Comparison of ENCODE assay signal across 8 cellular contexts in genomic region chr6:33761922-33762629, GRCh38. TPM values are rescaled to one million over a fixed set of nuclear protein-coding genes. Genes with fewer than 3 reads are reported as not detected.
DNase-seq lines count a peak whose midpoint lies in the region; ATAC-seq and TF ChIP-seq lines count a peak whose summit lies in the region.

No MANE protein-coding gene starts in this region.

- H3K27ac ChIP-seq in AG04450 (ENCODE audit: low read depth, low read length) (no peak overlapping the region), ovary (no peak overlapping the region)

- no peak overlapping the region for H3K4me3 ChIP-seq in AG04450 (ENCODE audit: low read depth, low read length)
- no peak overlapping the region for H3K4me3 ChIP-seq in GM12875 (ENCODE audit: low read depth, low read length)
- H3K4me3 ChIP-seq in foreskin fibroblast (ENCODE audit: low read depth in 1 of 2, low read length in 2 of 2), result no peak overlapping the region
- H3K4me3 ChIP-seq in ovary, result no peak overlapping the region

- TF ChIP-seq EP300 in ovary (IDR thresholded peaks at IDR 0.05), result no peak

- CTCF ChIA-PET in AG04450 (lab: Charles Lee), result interaction anchor here (0.9 to 5.6 kb wide), 11 partner anchors 8 to 266 kb away, joined by 3 to 62 read pairs (median 5); partner anchors contain the start of gene UQCC2

- H3K9me3 ChIP-seq in AG04450 (ENCODE audit: control insufficient read depth, insufficient read depth, low read length) (peaks cover 7% of the 10 kb centered on the region), ovary (no peaks in the 10 kb centered on the region)

- H3K27me3 ChIP-seq in AG04450 (ENCODE audit: control insufficient read depth, insufficient read depth, low read length), result peaks cover 7% of the 10 kb centered on the region
- no peaks in the 10 kb centered on the region for H3K27me3 ChIP-seq in ovary

- H3K36me3 ChIP-seq in ovary, result no peaks in the 10 kb centered on the region

- TF ChIP-seq POLR2A in ovary (IDR thresholded peaks at IDR 0.05), result no peak

- POLR2A ChIA-PET in AG04450 (lab: Yijun Ruan, JAX), result interaction anchor here (0.8 kb wide), 1 partner anchor 26 kb away, joined by 3 read pairs; no protein-coding TSS in a partner anchor

- DNase-seq in AG04450 (ENCODE audit: low read depth, low spot score) (no peak), NCI-H69 (lab: John Stamatoyannopoulos, UW) (peak; percentile 70), foreskin fibroblast (peak; percentile 46 to 84), ovary (peak in 3 of 5 donors; percentile 27 to 57 (median 51)), iPS-NIHi11 (ENCODE audit: low spot score) (no peak)
- DNase-seq in activated CD8-positive, alpha-beta memory T cell treated with anti-CD3 and anti-CD28 coated beads, Interleukin-2, amount 50 U/mL, for 4 hours, result peak; percentile 33

- intact Hi-C loops in ovary (cut with DNase I), result no loop called here

- ATAC-seq in HG03457 (IDR thresholded peaks at IDR 0.05; ENCODE audit: unreplicated experiment), result no peak

- TF ChIP-seq CTCF in AG04450 (IDR thresholded peaks at IDR 0.05; ENCODE audit: low read depth, low read length) (peak; percentile 60), GM12875 (IDR thresholded peaks at IDR 0.05; ENCODE audit: borderline replicate concordance, insufficient read depth, low read depth, low read length) (peak; percentile 76), foreskin fibroblast (IDR thresholded peaks at IDR 0.05; ENCODE audit: low read depth, low read length) (peak; percentile 74), ovary (IDR thresholded peaks at IDR 0.05) (no peak)

- whole genome bisulfite sequencing in ovary, 3 donors, result 61 to 67% (median 66%) methylated on average over 7 of the region's 7 CpGs

- H3K4me1 ChIP-seq in ovary (ENCODE audit: insufficient read depth), result no peaks in the 10 kb centered on the region

RNA-seq across cellular contexts. Expression of gene IP6K3, which starts 15.4 kb away (rescaled TPM):
- polyA plus RNA-seq in AG04450 (2011; rRNA removed) (1.1 and 1.6 TPM in 2 replicates), ovary (under 1 TPM; 0.11 to 0.22 TPM)
- 0.91 and 2.1 TPM in 2 replicates for polyA minus RNA-seq in AG04450 (2011; rRNA and poly(A)+ RNA removed)
- total RNA-seq in ovary, result 1 to 10 TPM in 1 of 7 donors, under 1 TPM in 4, not detected in 2; 0.24 to 1.1 (median 0.43) TPM

RNA-seq across cellular contexts. Expression of gene LEMD2, which starts 26.9 kb away (rescaled TPM):
- polyA plus RNA-seq in AG04450 (2011; rRNA removed), result 47.4 and 53.9 TPM in 2 replicates
- 47.0 and 48.2 TPM in 2 replicates for polyA minus RNA-seq in AG04450 (2011; rRNA and poly(A)+ RNA removed)
- total RNA-seq in ovary, result 10 to 100 TPM; 43.6 to 66.8 (median 56.7) TPM
- 10 to 100 TPM; 41.7 to 59.2 TPM for polyA plus RNA-seq in ovary

RNA-seq across cellular contexts. Expression of gene MLN, which starts 41.7 kb away (rescaled TPM):
- polyA plus RNA-seq in AG04450 (2011; rRNA removed) (not detected in 2 replicates), ovary (not detected)
- not detected in 2 replicates for polyA minus RNA-seq in AG04450 (2011; rRNA and poly(A)+ RNA removed)
- total RNA-seq in ovary, result not detected

RNA-seq across cellular contexts. Expression of gene UQCC2, which starts 50.6 kb away (rescaled TPM):
- polyA plus RNA-seq in AG04450 (2011; rRNA removed), result 67.9 and 84.1 TPM in 2 replicates
- 15.2 and 23.4 TPM in 2 replicates for polyA minus RNA-seq in AG04450 (2011; rRNA and poly(A)+ RNA removed)
- total RNA-seq in ovary, result 10 to 100 TPM in 6 of 7 donors, 1 to 10 TPM in 1; 9.1 to 65.2 (median 38.0) TPM
- 10 to 100 TPM; 28.7 to 52.4 TPM for polyA plus RNA-seq in ovary

Comparison
In these comparisons a context has a peak if more than half of its experiments do, and no peak if none do; other contexts are left out.
1. DNase-seq: peak in NCI-H69 (single experiment), activated CD8-positive, alpha-beta memory T cell treated with anti-CD3 and anti-CD28 coated beads, Interleukin-2, amount 50 U/mL, for 4 hours (single experiment), foreskin fibroblast (2 of 2) and ovary (3 of 5); none in AG04450 (single experiment) and iPS-NIHi11 (single experiment).
2. CTCF ChIP-seq: peak in AG04450 (single experiment), GM12875 (single experiment) and foreskin fibroblast (single experiment); none in ovary (0 of 3).